In genomic region chr1:8203056-8203455, GRCh38 we compare ENCODE assay signal across 13 cellular contexts.
DNase-seq lines count a peak whose midpoint lies in the region; ATAC-seq and TF ChIP-seq lines count a peak whose summit lies in the region.
"Had no signal": no experiment of that assay in that cellular context is flagged by ENCODE, and none has a peak within 500 bp of the region (broad histone marks: within the 10 kb centered on the region; RNA-seq: fewer than 3 reads in every experiment).

No MANE protein-coding gene starts in this region.

- intact Hi-C loops in MCF 10A (cut with micrococcal nuclease), result no loop called here

- H3K9ac ChIP-seq in rectal smooth muscle tissue (ENCODE audit: low read length), result no peak overlapping the region
- H3K9ac ChIP-seq: KMS-11 had no signal

- H3K4me3 Mint-ChIP-seq in MCF 10A (ENCODE audit: unreplicated experiment), result no peak overlapping the region
- H3K4me3 Mint-ChIP-seq: activated CD4-positive, alpha-beta T cell treated with anti-CD3 and anti-CD28 coated beads for 36 hours; naive thymus-derived CD4-positive, alpha-beta T cell had no signal

- peak overlapping the region; percentile 91 for H3K27ac Mint-ChIP-seq in MCF 10A (ENCODE audit: low read depth, unreplicated experiment)
- H3K27ac Mint-ChIP-seq: activated CD4-positive, alpha-beta T cell treated with anti-CD3 and anti-CD28 coated beads for 36 hours; naive thymus-derived CD4-positive, alpha-beta T cell had no signal

- no peaks in the 10 kb centered on the region for H3K9me3 Mint-ChIP-seq in MCF 10A (ENCODE audit: unreplicated experiment)
- H3K9me3 Mint-ChIP-seq: naive thymus-derived CD4-positive, alpha-beta T cell had no signal

- H3K27ac ChIP-seq in AG04450 (ENCODE audit: low read depth, low read length) (peak overlapping the region; percentile 92), rectal smooth muscle tissue (ENCODE audit: low read depth, low read length) (peak overlapping the region; percentile 98)
- H3K27ac ChIP-seq: KMS-11 had no signal

- CTCF ChIA-PET in AG04450 (lab: Charles Lee) (interaction anchor here (1.5 kb wide), 1 partner anchor 188 kb away, joined by 6 read pairs; no protein-coding TSS in a partner anchor), MCF 10A (lab: Yijun Ruan, JAX) (interaction anchor here (0.6 to 2.1 kb wide), 4 partner anchors 70 to 221 kb away, joined by 3 to 7 read pairs (median 7); no protein-coding TSS in a partner anchor)

- H3K9me3 ChIP-seq in AG04450 (ENCODE audit: control insufficient read depth, insufficient read depth, low read length), result no peaks in the 10 kb centered on the region; the same call in 1 of the 2 replicates

- peaks cover 47% of the 10 kb centered on the region for H3K4me1 Mint-ChIP-seq in MCF 10A (ENCODE audit: insufficient read depth, unreplicated experiment)

- no TSS peak for BruUV-seq in MCF 10A (replicated peaks; lab: Mats Ljungman, UMichigan)

- H3K27me3 ChIP-seq in AG04450 (ENCODE audit: control insufficient read depth, insufficient read depth, low read length), result no peaks in the 10 kb centered on the region
- H3K27me3 ChIP-seq in rectal smooth muscle tissue (ENCODE audit: control insufficient read depth, insufficient read depth, low read length), result no peaks in the 10 kb centered on the region

- ATAC-seq in left lobe of liver (peak; percentile 54), esophagus mucosa (no peak)
- ATAC-seq: activated CD4-positive, alpha-beta T cell treated with anti-CD3 and anti-CD28 coated beads for 36 hours; naive thymus-derived CD4-positive, alpha-beta T cell had no signal

- H3K27me3 Mint-ChIP-seq in MCF 10A (ENCODE audit: insufficient read depth, unreplicated experiment), result no peaks in the 10 kb centered on the region
- H3K27me3 Mint-ChIP-seq: activated CD4-positive, alpha-beta T cell treated with anti-CD3 and anti-CD28 coated beads for 36 hours; naive thymus-derived CD4-positive, alpha-beta T cell had no signal

- peaks cover 28% of the 10 kb centered on the region for H3K4me1 ChIP-seq in rectal smooth muscle tissue (ENCODE audit: control insufficient read depth, insufficient read depth, low read length)

- peaks cover 6% of the 10 kb centered on the region for H3K36me3 Mint-ChIP-seq in MCF 10A (ENCODE audit: insufficient read depth, unreplicated experiment)

- H3K4me3 ChIP-seq in AG04450 (ENCODE audit: low read depth, low read length), result no peak overlapping the region
- H3K4me3 ChIP-seq in rectal smooth muscle tissue (ENCODE audit: low read length), result no peak overlapping the region

- POLR2A ChIA-PET in AG04450 (lab: Yijun Ruan, JAX), result interaction anchor here (0.5 to 1.1 kb wide), 9 partner anchors 10 to 510 kb away, joined by 3 to 6 read pairs (median 3); no protein-coding TSS in a partner anchor
- POLR2A ChIA-PET in MCF 10A (lab: Yijun Ruan, JAX), result interaction anchor here (0.7 to 6.2 kb wide), 21 partner anchors 8 to 197 kb away, joined by 3 to 107 read pairs (median 9); no protein-coding TSS in a partner anchor

- TF ChIP-seq CTCF in AG04450 (IDR thresholded peaks at IDR 0.05; ENCODE audit: low read depth, low read length), result no peak
- no peak for TF ChIP-seq CTCF in MCF 10A (IDR thresholded peaks at IDR 0.05; ENCODE audit: unreplicated experiment)

- no peaks in the 10 kb centered on the region for H3K36me3 ChIP-seq in rectal smooth muscle tissue (ENCODE audit: control insufficient read depth, insufficient read depth, low read length)

- DNase-seq in AG04450 (ENCODE audit: low read depth, low spot score), result no peak
- DNase-seq in MCF 10A (ENCODE audit: unreplicated experiment), result no peak
- DNase-seq in left lobe of liver (ENCODE audit: low spot score), result peak; percentile 65
- DNase-seq in LoVo (ENCODE audit: low spot score), result no peak
- no peak for DNase-seq in DMS 273 treated with DMSO at 0.1 percent for 48 hours (lab: John Stamatoyannopoulos, UW)
- DNase-seq in AG08395 (ENCODE audit: low spot score), result no peak
- DNase-seq: activated CD4-positive, alpha-beta T cell treated with anti-CD3 and anti-CD28 coated beads for 36 hours; naive thymus-derived CD4-positive, alpha-beta T cell; NCI-H2029 treated with DMSO at 0.1 percent for 48 hours; small intestine had no signal
